In the genomic region with DNA sequence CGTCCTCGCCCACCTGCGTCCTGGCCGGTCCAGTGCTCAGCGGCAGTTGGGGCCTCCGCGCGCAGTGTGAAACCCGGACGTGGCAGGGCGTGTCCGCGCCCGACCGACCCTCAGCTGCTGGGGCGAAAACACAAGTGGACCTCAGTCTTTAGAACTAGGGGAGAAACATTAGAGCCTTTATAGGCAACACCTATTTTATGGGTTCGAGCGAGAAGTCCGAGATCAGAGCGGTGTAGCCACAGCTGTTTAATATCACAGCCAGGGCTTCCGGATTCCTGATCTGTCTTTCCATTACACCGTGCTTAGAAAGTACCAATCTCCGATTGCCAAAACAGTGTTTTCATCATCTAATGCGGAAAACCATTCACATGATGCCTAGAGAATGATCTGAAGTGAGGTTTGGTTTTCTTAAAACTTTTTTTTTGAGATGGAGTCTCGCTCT, we compare ENCODE assay signal across 8 cellular contexts. TPM values are rescaled to one million over a fixed set of nuclear protein-coding genes. Genes with fewer than 3 reads are reported as not detected.
DNase-seq lines count a peak whose midpoint lies in the region; ATAC-seq and TF ChIP-seq lines count a peak whose summit lies in the region.

No MANE protein-coding gene starts in this region.

- no peak for TF ChIP-seq CTCF in brain microvascular endothelial cell (IDR thresholded peaks at IDR 0.05; ENCODE audit: low read depth, low read length, missing control alignments)
- no peak for TF ChIP-seq CTCF in left lung (IDR thresholded peaks at IDR 0.05)
- TF ChIP-seq CTCF in tibial artery (IDR thresholded peaks at IDR 0.05) = no peak

- in situ Hi-C loops in brain microvascular endothelial cell (cut with HindIII; ENCODE audit: low pct_ligation_motif_present, low sequenced_read_pairs) = no loop called here

- ATAC-seq in GM21367 (IDR thresholded peaks at IDR 0.05; ENCODE audit: unreplicated experiment) = peak; percentile 31
- peak; percentile 25 for ATAC-seq in left lung

- H3K27ac ChIP-seq in brain microvascular endothelial cell = peak overlapping the region; percentile 85
- H3K27ac ChIP-seq in left lung = peak overlapping the region in 1 of 2 donors; percentile 98
- peak overlapping the region; percentile 99 for H3K27ac ChIP-seq in tibial artery

- H3K36me3 ChIP-seq in brain microvascular endothelial cell (replicated peaks) (no peaks in the 10 kb centered on the region), left lung (peaks cover 0 to 9% of the 10 kb centered on the region in 2 donors), tibial artery (peaks cover 0 to 11% (median 11%) of the 10 kb centered on the region in 3 donors)

- no peaks in the 10 kb centered on the region for H3K9me3 ChIP-seq in left lung
- H3K9me3 ChIP-seq in tibial artery = no peaks in the 10 kb centered on the region

- H3K4me3 ChIP-seq in brain microvascular endothelial cell (ENCODE audit: low read depth, low read length) (peak overlapping the region; percentile 97), left lung (peak overlapping the region; percentile 86 to 87), tibial artery (peak overlapping the region; percentile 84 to 87)

- H3K4me1 ChIP-seq in left lung (peaks cover 4 to 22% of the 10 kb centered on the region in 2 donors), tibial artery (peaks cover 0 to 22% (median 17%) of the 10 kb centered on the region in 4 donors)

- peak; percentile 21 for DNase-seq in CD1c-positive myeloid dendritic cell (ENCODE audit: extremely low spot score)
- DNase-seq in HuH-7 (ENCODE audit: low spot score) = peak; percentile 12
- DNase-seq in brain microvascular endothelial cell = no peak
- no peak for DNase-seq in left lung
- no peak for DNase-seq in tibial artery
- DNase-seq in GF-D8 (lab: John Stamatoyannopoulos, UW) = no peak
- DNase-seq in stimulated activated CD4-positive, alpha-beta T cell treated with anti-CD3 and anti-CD28 coated beads, Interleukin-2, amount 100 ng/mL, for 48 hours = no peak

- intact Hi-C loops in left lung (cut with DNase I) = no loop called here
- intact Hi-C loops in tibial artery (cut with DNase I; ENCODE audit: low total_unique reads) = no loop called here

- H3K27me3 ChIP-seq in brain microvascular endothelial cell (replicated peaks) = no peaks in the 10 kb centered on the region
- no peaks in the 10 kb centered on the region for H3K27me3 ChIP-seq in left lung
- H3K27me3 ChIP-seq in tibial artery = no peaks in the 10 kb centered on the region

RNA-seq across cellular contexts. Expression of a gene that starts 0.5 kb away (rescaled TPM):
- total RNA-seq in left lung = 1 to 10 TPM; 4.4 to 4.8 TPM

RNA-seq across cellular contexts. Expression of a gene that starts 59.6 kb away (rescaled TPM):
- 10 to 100 TPM; 60.4 to 83.1 TPM for total RNA-seq in left lung

Comparison
In these comparisons a context has a peak if more than half of its experiments do, and no peak if none do; other contexts are left out.
1. DNase-seq: peak in CD1c-positive myeloid dendritic cell (single experiment) and HuH-7 (single experiment); none in brain microvascular endothelial cell (single experiment), left lung (0 of 2), tibial artery (0 of 2), GF-D8 (single experiment) and stimulated activated CD4-positive, alpha-beta T cell treated with anti-CD3 and anti-CD28 coated beads, Interleukin-2, amount 100 ng/mL, for 48 hours (0 of 2).
2. Peak in every context shown above with its lines, with median percentiles within 50 percentile points of each other: H3K4me3 ChIP-seq.